ENCODE assay signal across 9 cellular contexts in the genomic region with DNA sequence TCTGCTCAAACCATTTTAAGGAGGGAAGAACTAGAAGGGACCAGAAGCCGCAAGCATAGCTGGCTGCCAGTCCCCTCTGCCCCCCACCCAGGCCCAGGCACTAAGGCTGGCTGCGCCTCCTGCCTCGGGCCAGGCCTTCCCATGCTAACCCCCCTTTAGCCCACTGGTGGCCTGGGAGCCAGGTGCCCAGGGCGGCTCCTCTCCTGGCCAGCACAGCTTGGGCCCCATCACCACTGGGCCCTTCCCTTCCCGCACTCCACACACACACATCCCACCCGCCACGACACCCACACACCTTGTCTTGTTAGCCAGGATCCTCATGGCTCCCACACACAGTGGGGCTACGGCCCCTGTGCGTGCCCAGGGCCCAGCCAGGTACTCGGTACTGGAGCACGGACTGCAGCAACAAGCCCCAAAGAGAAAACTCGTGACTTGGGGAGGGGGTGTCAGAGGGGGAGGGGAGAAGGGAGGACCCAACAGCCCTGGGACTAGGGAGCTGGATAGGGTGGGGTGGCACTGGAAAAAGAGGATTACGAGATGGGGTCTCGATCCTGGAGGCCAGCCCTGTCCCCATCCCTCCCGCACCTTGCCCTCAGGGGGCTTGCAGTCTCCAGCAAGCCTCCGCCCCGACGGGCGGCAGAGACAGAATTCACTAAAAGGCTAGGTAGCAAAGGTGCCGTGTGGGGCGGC. TPM values are rescaled to one million over a fixed set of nuclear protein-coding genes. Genes with fewer than 3 reads are reported as not detected.
DNase-seq lines count a peak whose midpoint lies in the region; ATAC-seq lines count a peak whose summit lies in the region.
"Had no signal": no experiment of that assay in that cellular context is flagged by ENCODE, and none has a peak within 500 bp of the region (broad histone marks: within the 10 kb centered on the region; RNA-seq: fewer than 3 reads in every experiment).

No MANE protein-coding gene starts in this region.

- no peak overlapping the region for H3K4me3 Mint-ChIP-seq in activated CD8-positive, alpha-beta T cell treated with anti-CD3 and anti-CD28 coated beads, Interleukin-2, amount 10 ng/mL, durations not matched to agents 7 days and 5 days

- H3K36me3 Mint-ChIP-seq in activated CD8-positive, alpha-beta T cell treated with anti-CD3 and anti-CD28 coated beads, Interleukin-2, amount 10 ng/mL, durations not matched to agents 7 days and 5 days (ENCODE audit: low read depth), result peaks cover 35% of the 10 kb centered on the region

- intact Hi-C loops in Right ventricle myocardium superior (cut with DNase I), result no loop called here

- H3K27me3 Mint-ChIP-seq in activated CD8-positive, alpha-beta T cell treated with anti-CD3 and anti-CD28 coated beads, Interleukin-2, amount 10 ng/mL, durations not matched to agents 7 days and 5 days (ENCODE audit: low read depth), result no peaks in the 10 kb centered on the region

- H3K27ac ChIP-seq in rectal smooth muscle tissue (ENCODE audit: low read depth, low read length), result peak overlapping the region; percentile 91

- DNase-seq in COLO668 (lab: John Stamatoyannopoulos, UW; ENCODE audit: unreplicated experiment) (peak; percentile 44), Right ventricle myocardium superior (no peak), mesenteric fat pad (ENCODE audit: low spot score) (no peak)
- DNase-seq in activated CD8-positive, alpha-beta T cell treated with anti-CD3 and anti-CD28 coated beads, Interleukin-2, amount 10 ng/mL, durations not matched to agents 7 days and 5 days, result no peak
- no peak for DNase-seq in activated CD4-positive, CD25-positive, alpha-beta regulatory T cell treated with anti-CD3 and anti-CD28 coated beads, Interleukin-2, amount 50 U/mL, for 72 hours
- DNase-seq: activated CD8-positive, alpha-beta memory T cell treated with anti-CD3 and anti-CD28 coated beads, Interleukin-2, amount 50 U/mL, for 48 hours had no signal

- H3K27me3 ChIP-seq in rectal smooth muscle tissue (ENCODE audit: control insufficient read depth, insufficient read depth, low read length), result peaks cover 2% of the 10 kb centered on the region

- peaks cover 61% of the 10 kb centered on the region for H3K4me1 ChIP-seq in rectal smooth muscle tissue (ENCODE audit: control insufficient read depth, insufficient read depth, low read length)

- H3K4me3 ChIP-seq in rectal smooth muscle tissue (ENCODE audit: low read length), result peak overlapping the region; percentile 58

- POLR2A ChIA-PET in activated CD8-positive, alpha-beta T cell treated with anti-CD3 and anti-CD28 coated beads, Interleukin-2, amount 10 ng/mL, durations not matched to agents 7 days and 5 days (lab: Charles Lee), result interaction anchor here (0.7 to 5.9 kb wide), 6 partner anchors 13 to 119 kb away, joined by 3 to 46 read pairs (median 10); a partner anchor contains a TSS

- no peak for ATAC-seq in activated CD8-positive, alpha-beta T cell treated with anti-CD3 and anti-CD28 coated beads, Interleukin-2, amount 10 ng/mL, durations not matched to agents 7 days and 5 days
- ATAC-seq in Right ventricle myocardium superior (ENCODE audit: poor library complexity) (peak; percentile 1), GM21723 (IDR thresholded peaks at IDR 0.05; ENCODE audit: unreplicated experiment) (no peak), HG03460 (IDR thresholded peaks at IDR 0.05; ENCODE audit: unreplicated experiment) (no peak)

- peaks cover 6% of the 10 kb centered on the region for H3K36me3 ChIP-seq in rectal smooth muscle tissue (ENCODE audit: control insufficient read depth, insufficient read depth, low read length)

- peaks cover 70% of the 10 kb centered on the region for H3K4me1 Mint-ChIP-seq in activated CD8-positive, alpha-beta T cell treated with anti-CD3 and anti-CD28 coated beads, Interleukin-2, amount 10 ng/mL, durations not matched to agents 7 days and 5 days (ENCODE audit: low read depth)

- H3K9ac ChIP-seq in rectal smooth muscle tissue (ENCODE audit: low read length), result peak overlapping the region; percentile 36

- CTCF ChIA-PET in activated CD8-positive, alpha-beta T cell treated with anti-CD3 and anti-CD28 coated beads, Interleukin-2, amount 10 ng/mL, durations not matched to agents 7 days and 5 days (lab: Charles Lee), result interaction anchor here (1.1 to 2.0 kb wide), 8 partner anchors 31 to 118 kb away, joined by 3 to 8 read pairs (median 3); a partner anchor contains a TSS

- peak overlapping the region; percentile 6 for H3K27ac Mint-ChIP-seq in activated CD8-positive, alpha-beta T cell treated with anti-CD3 and anti-CD28 coated beads, Interleukin-2, amount 10 ng/mL, durations not matched to agents 7 days and 5 days

- no peaks in the 10 kb centered on the region for H3K9me3 Mint-ChIP-seq in activated CD8-positive, alpha-beta T cell treated with anti-CD3 and anti-CD28 coated beads, Interleukin-2, amount 10 ng/mL, durations not matched to agents 7 days and 5 days (ENCODE audit: insufficient read depth)

RNA-seq across cellular contexts. Expression of a gene that starts 16.0 kb away (rescaled TPM):
- 10 to 100 TPM; 70.0 to 70.6 TPM for total RNA-seq in activated CD8-positive, alpha-beta T cell treated with anti-CD3 and anti-CD28 coated beads, Interleukin-2, amount 10 ng/mL, durations not matched to agents 7 days and 5 days
- total RNA-seq in Right ventricle myocardium superior (36.6 TPM), mesenteric fat pad (86.4 TPM)

RNA-seq across cellular contexts. Expression of a gene that starts 26.1 kb away (rescaled TPM):
- total RNA-seq in activated CD8-positive, alpha-beta T cell treated with anti-CD3 and anti-CD28 coated beads, Interleukin-2, amount 10 ng/mL, durations not matched to agents 7 days and 5 days, result under 1 TPM; 0.08 to 0.18 TPM
- total RNA-seq in Right ventricle myocardium superior (not detected), mesenteric fat pad (not detected)

RNA-seq across cellular contexts. Expression of a gene that starts 46.3 kb away (rescaled TPM):
- total RNA-seq in activated CD8-positive, alpha-beta T cell treated with anti-CD3 and anti-CD28 coated beads, Interleukin-2, amount 10 ng/mL, durations not matched to agents 7 days and 5 days, result not detected
- total RNA-seq in Right ventricle myocardium superior, result not detected
- not detected for total RNA-seq in mesenteric fat pad
